ENCODE assay signal across 10 cellular contexts in the genomic region with DNA sequence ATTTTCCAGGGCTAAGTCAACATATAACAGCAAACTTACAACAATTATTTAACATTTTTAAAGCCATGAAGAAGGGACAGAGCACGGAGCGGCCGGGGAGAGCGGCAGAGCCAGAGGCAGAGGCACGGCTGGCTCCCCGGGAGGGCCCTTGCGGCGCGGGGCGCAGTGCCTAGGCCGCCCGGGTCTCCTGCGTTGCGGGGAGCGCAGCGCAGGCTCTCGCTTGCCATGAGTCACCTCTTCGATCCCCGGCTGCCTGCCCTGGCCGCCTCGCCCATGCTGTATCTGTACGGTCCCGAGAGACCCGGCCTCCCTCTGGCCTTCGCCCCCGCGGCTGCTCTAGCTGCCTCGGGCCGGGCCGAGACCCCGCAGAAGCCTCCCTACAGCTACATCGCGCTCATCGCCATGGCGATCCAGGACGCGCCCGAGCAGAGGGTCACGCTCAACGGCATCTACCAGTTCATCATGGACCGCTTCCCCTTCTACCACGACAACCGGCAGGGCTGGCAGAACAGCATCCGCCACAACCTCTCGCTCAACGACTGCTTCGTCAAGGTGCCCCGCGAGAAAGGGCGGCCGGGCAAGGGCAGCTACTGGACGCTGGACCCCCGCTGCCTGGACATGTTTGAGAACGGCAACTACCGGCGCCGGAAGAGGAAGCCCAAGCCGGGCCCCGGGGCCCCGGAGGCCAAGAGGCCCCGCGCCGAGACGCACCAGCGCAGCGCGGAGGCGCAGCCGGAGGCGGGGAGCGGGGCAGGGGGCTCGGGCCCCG. TPM values are rescaled to one million over a fixed set of nuclear protein-coding genes. Genes with fewer than 3 reads are reported as not detected.
DNase-seq lines count a peak whose midpoint lies in the region; TF ChIP-seq lines count a peak whose summit lies in the region.
"Had no signal": no experiment of that assay in that cellular context is flagged by ENCODE, and none has a peak within 500 bp of the region (broad histone marks: within the 10 kb centered on the region; RNA-seq: fewer than 3 reads in every experiment).

A gene (plus strand): TSS at position 51 of the 769 bp plus-strand sequence. CDS start 175 bp downstream, at position 226.

- peak within 1 kb of the TSS in 3 of 4 donors; percentile 14 to 37 (median 24) for H3K4me3 ChIP-seq in transverse colon
- no peak within 1 kb of the TSS for H3K4me3 ChIP-seq in uterus

- no peak for TF ChIP-seq EP300 in transverse colon (IDR thresholded peaks at IDR 0.05; ENCODE audit: low read depth)

- WGBS in transverse colon (ENCODE audit: low coverage in 1 of 2), 2 donors: 22 to 27% methylated on average over 30 to 62 of the region's 73 CpGs

- H3K36me3 ChIP-seq in transverse colon (no peaks in the 10 kb centered on the region), uterus (no peaks in the 10 kb centered on the region)

- no peaks in the 10 kb centered on the region for H3K9me3 ChIP-seq in transverse colon
- H3K9me3 ChIP-seq in uterus: no peaks in the 10 kb centered on the region

- TF ChIP-seq POLR2A in transverse colon (IDR thresholded peaks at IDR 0.05) (peak; percentile 37), uterus (IDR thresholded peaks at IDR 0.05) (no peak)

- DNase-seq in T-helper 1 cell: no peak
- peak; percentile 70 for DNase-seq in dermis blood vessel endothelial cell
- no peak for DNase-seq in transverse colon
- DNase-seq in stimulated activated CD4-positive, alpha-beta T cell treated with anti-CD3 and anti-CD28 coated beads, Interleukin-4, amount 100 ng/mL, for 4 hours: no peak
- no peak for DNase-seq in uterus
- no peak for DNase-seq in hypothalamus (lab: John Stamatoyannopoulos, UW)
- DNase-seq: cortex of kidney, NCI-H1436 treated with DMSO at 0.1 percent for 48 hours had no signal

- H3K27ac Mint-ChIP-seq in T-helper 1 cell treated with Interleukin-12 subunit alpha and Interleukin-12 subunit beta and Interleukin-4 antibody, amounts not matched to agents 30 μg/mL and 1 μg/mL, for 36 hours: no peak within 1 kb of the TSS

- peaks cover 32% of the 10 kb centered on the region for H3K27me3 ChIP-seq in layer of hippocampus (ENCODE audit: control insufficient read depth, insufficient read depth, low read length)
- peaks cover 87% of the 10 kb centered on the region for H3K27me3 ChIP-seq in transverse colon
- H3K27me3 ChIP-seq in uterus: peaks cover 0 to 35% of the 10 kb centered on the region in 2 donors

- peaks cover 77% of the 10 kb centered on the region for H3K27me3 Mint-ChIP-seq in T-helper 1 cell treated with Interleukin-12 subunit alpha and Interleukin-12 subunit beta and Interleukin-4 antibody, amounts not matched to agents 30 μg/mL and 1 μg/mL, for 36 hours (ENCODE audit: low read depth)

- no peaks in the 10 kb centered on the region for H3K36me3 Mint-ChIP-seq in T-helper 1 cell treated with Interleukin-12 subunit alpha and Interleukin-12 subunit beta and Interleukin-4 antibody, amounts not matched to agents 30 μg/mL and 1 μg/mL, for 36 hours (ENCODE audit: low read depth)

- intact Hi-C loops in transverse colon (cut with DNase I; ENCODE audit: low total_unique reads) (no loop called here), uterus (cut with DNase I; ENCODE audit: low total_unique reads) (no loop called here)

- H3K9me3 Mint-ChIP-seq in T-helper 1 cell treated with Interleukin-12 subunit alpha and Interleukin-12 subunit beta and Interleukin-4 antibody, amounts not matched to agents 30 μg/mL and 1 μg/mL, for 36 hours: no peaks in the 10 kb centered on the region

- in situ Hi-C loops in transverse colon (cut with MboI; ENCODE audit: low pct_ligation_motif_present in 1 of 4, low pct_unique_long_range_greater_than_20kb in 1 of 4, low sequenced_read_pairs in 3 of 4): no loop called here

- H3K4me1 Mint-ChIP-seq in T-helper 1 cell treated with Interleukin-12 subunit alpha and Interleukin-12 subunit beta and Interleukin-4 antibody, amounts not matched to agents 30 μg/mL and 1 μg/mL, for 36 hours (ENCODE audit: low read depth): peaks cover 10% of the 10 kb centered on the region

- peak within 1 kb of the TSS; percentile 38 for H3K27ac ChIP-seq in layer of hippocampus (ENCODE audit: low read depth, low read length)
- peak within 1 kb of the TSS; percentile 60 to 76 (median 68) for H3K27ac ChIP-seq in transverse colon
- peak within 1 kb of the TSS in 1 of 2 donors; percentile 42 for H3K27ac ChIP-seq in uterus

- peaks cover 0 to 15% (median 7%) of the 10 kb centered on the region in 4 donors for H3K4me1 ChIP-seq in transverse colon
- no peaks in the 10 kb centered on the region for H3K4me1 ChIP-seq in uterus

- TF ChIP-seq CTCF in transverse colon (IDR thresholded peaks at IDR 0.05) (no peak), uterus (IDR thresholded peaks at IDR 0.05) (no peak)

- H3K4me3 Mint-ChIP-seq in T-helper 1 cell treated with Interleukin-12 subunit alpha and Interleukin-12 subunit beta and Interleukin-4 antibody, amounts not matched to agents 30 μg/mL and 1 μg/mL, for 36 hours: peak within 1 kb of the TSS; percentile 31

RNA-seq across cellular contexts. Expression of the gene that starts here (rescaled TPM):
- total RNA-seq in dermis blood vessel endothelial cell: 0.68 and 2.2 TPM in 2 replicates
- 1 to 10 TPM in 3 of 4 donors, under 1 TPM in 1; 0.75 to 2.1 (median 1.3) TPM for total RNA-seq in transverse colon
- 1 to 10 TPM in 1 of 4 donors, under 1 TPM in 2, not detected in 1; under 0.01 to 3.2 (median 0.76) TPM for total RNA-seq in uterus

Comparison
In these comparisons a context has a peak if more than half of its experiments do, and no peak if none do; other contexts are left out.
1. H3K4me3 ChIP-seq: peak in transverse colon (3 of 4); none in uterus (0 of 2).